In the genomic region with DNA sequence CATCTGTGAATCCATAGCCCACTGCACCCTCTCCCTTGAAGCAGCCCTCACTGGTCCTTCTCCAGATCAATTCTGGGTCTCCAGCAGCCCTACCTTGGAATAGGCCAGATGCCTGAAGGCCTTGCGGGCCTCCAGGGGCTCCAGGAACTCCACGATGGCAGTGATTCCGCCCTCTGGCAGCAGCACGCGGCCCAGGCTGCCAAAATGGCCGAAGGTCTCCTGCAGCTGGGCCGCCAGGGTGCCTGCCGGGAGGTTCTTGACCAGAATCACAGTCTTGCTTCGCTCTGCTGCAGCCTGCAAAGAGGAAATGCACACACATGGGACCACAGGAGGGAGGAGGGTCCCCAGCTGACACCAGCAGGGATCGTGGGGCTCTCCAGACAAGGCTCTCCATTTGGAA, we compare ENCODE assay signal across 19 cellular contexts. TPM values are rescaled to one million over a fixed set of nuclear protein-coding genes. Genes with fewer than 3 reads are reported as not detected.
A peak's percentile ranks its signal among the peaks of the same experiment; 100 is the strongest.
DNase-seq lines count a peak whose midpoint lies in the region; FAIRE-seq and TF ChIP-seq lines count a peak whose summit lies in the region.
"Had no signal": no experiment of that assay in that cellular context is flagged by ENCODE, and none has a peak within 500 bp of the region (broad histone marks: within the 10 kb centered on the region; RNA-seq: fewer than 3 reads in every experiment).

No MANE protein-coding gene starts in this region.

- no peak overlapping the region for H2BK5ac ChIP-seq in H1 (ENCODE audit: low read depth, low read length)

- no peak overlapping the region for H2AFZ ChIP-seq in H1 (ENCODE audit: low read length)
- no peak overlapping the region for H2AFZ ChIP-seq in osteoblast (ENCODE audit: low read length)
- H2AFZ ChIP-seq: GM23248 had no signal

- H4K8ac ChIP-seq in H1 (ENCODE audit: extremely low read depth, insufficient read depth, low read length), result peak overlapping the region; percentile 48; the same call in 1 of the 2 replicates

- H3K4me1 ChIP-seq in BLaER1 treated with 17β-estradiol and CSF1 and Interleukin-3, amounts not matched to agents 10 nM and 100 nM, result peaks cover 9 to 19% (median 14%) of the 10 kb centered on the region in 10 experiments; a peak in 16 of 20 replicates
- H3K4me1 ChIP-seq in HUES64 (ENCODE audit: insufficient read depth, low read length) (no peaks in the 10 kb centered on the region), H1 (replicated peaks in 1 of 4; ENCODE audit: control insufficient read depth in 3 of 4, insufficient read depth in 4 of 4, low read length in 3 of 4) (no peaks in the 10 kb centered on the region), osteoblast (ENCODE audit: insufficient read depth, low read length) (no peaks in the 10 kb centered on the region)
- H3K4me1 ChIP-seq: BE2C had no signal

- H3K23me2 ChIP-seq in H1 (ENCODE audit: low read depth, low read length), result peaks cover 3% of the 10 kb centered on the region; the same call in 1 of the 2 replicates

- H3K79me2 ChIP-seq in H1 (ENCODE audit: control insufficient read depth in 1 of 2, insufficient read depth in 2 of 2, low read length in 2 of 2), result no peaks in the 10 kb centered on the region
- H3K79me2 ChIP-seq in osteoblast (ENCODE audit: insufficient read depth, low read length), result no peaks in the 10 kb centered on the region

- H3K79me1 ChIP-seq in H1 (ENCODE audit: low read depth, low read length), result no peaks in the 10 kb centered on the region

- H3K4ac ChIP-seq in H1 (replicated peaks; ENCODE audit: insufficient read length, low read depth, low read length), result no peak overlapping the region

- no peak overlapping the region for H2BK15ac ChIP-seq in H1 (ENCODE audit: low read length)

- H2AK5ac ChIP-seq in H1 (ENCODE audit: low read depth, low read length), result no peak overlapping the region

- H4K91ac ChIP-seq in H1 (replicated peaks; ENCODE audit: insufficient read length, low read length), result no peak overlapping the region

- no peak overlapping the region for H2BK20ac ChIP-seq in H1 (ENCODE audit: low read length)

- H3K18ac ChIP-seq in H1 (ENCODE audit: extremely low read depth, low read length), result no peak overlapping the region

- H2BK12ac ChIP-seq in H1 (ENCODE audit: low read depth, low read length), result no peak overlapping the region

- no peaks in the 10 kb centered on the region for H3K27me3 ChIP-seq in BLaER1 treated with 17β-estradiol and CSF1 and Interleukin-3, amounts not matched to agents 10 nM and 100 nM
- H3K27me3 ChIP-seq in HUES64 (ENCODE audit: insufficient read depth, low read length), result no peaks in the 10 kb centered on the region
- H3K27me3 ChIP-seq in H1 (replicated peaks in 1 of 4; ENCODE audit: control insufficient read depth in 3 of 4, extremely low read depth in 1 of 4, insufficient read depth in 3 of 4, low read length in 3 of 4), result no peaks in the 10 kb centered on the region
- H3K27me3 ChIP-seq in osteoblast (ENCODE audit: insufficient read depth, low read length), result no peaks in the 10 kb centered on the region
- H3K27me3 ChIP-seq: BE2C had no signal

- H3K4me2 ChIP-seq in BLaER1 treated with 17β-estradiol and CSF1 and Interleukin-3, amounts not matched to agents 10 nM and 100 nM, result peak overlapping the region in 7 of 11 experiments; percentile 9 to 69 (median 66); a peak in 12 of 22 replicates
- no peak overlapping the region for H3K4me2 ChIP-seq in H1 (ENCODE audit: insufficient read depth in 1 of 2, low read depth in 2 of 2, low read length in 2 of 2)
- no peak overlapping the region for H3K4me2 ChIP-seq in osteoblast (ENCODE audit: insufficient read depth, low read length)
- H3K4me2 ChIP-seq: KMS-11 had no signal

- H3K56ac ChIP-seq in H1 (replicated peaks; ENCODE audit: insufficient read length, low read depth, low read length), result no peak overlapping the region

- H2BK120ac ChIP-seq in H1 (replicated peaks; ENCODE audit: low read depth, low read length), result no peak overlapping the region

- H3K14ac ChIP-seq in H1 (ENCODE audit: insufficient read length), result no peak overlapping the region

- H3K9me3 ChIP-seq in BLaER1 treated with 17β-estradiol and CSF1 and Interleukin-3, amounts not matched to agents 10 nM and 100 nM (replicated peaks in 1 of 11), result no peaks in the 10 kb centered on the region
- H3K9me3 ChIP-seq in HUES64 (ENCODE audit: insufficient read depth, low read depth, low read length) (no peaks in the 10 kb centered on the region), H1 (ENCODE audit: insufficient read depth in 2 of 2, low read depth in 1 of 2, low read length in 1 of 2) (no peaks in the 10 kb centered on the region), osteoblast (ENCODE audit: low read depth, low read length) (no peaks in the 10 kb centered on the region)
- H3K9me3 ChIP-seq: BE2C had no signal

- CTCF ChIA-PET in H1 (lab: Charles Lee; ENCODE audit: partially characterized antibody), result interaction anchor here (1.0 to 2.0 kb wide), 7 partner anchors 9 to 86 kb away, joined by 3 to 6 read pairs (median 4); no protein-coding TSS in a partner anchor

- no peak for TF ChIP-seq RAD21 in H1 (IDR thresholded peaks at IDR 0.05 in 1 of 2, conservative IDR thresholded peaks at IDR 0.05 in 1 of 2; ENCODE audit: low read depth in 2 of 2, low read length in 2 of 2)

- H3K23ac ChIP-seq in H1 (ENCODE audit: insufficient read length), result no peak overlapping the region

- TF ChIP-seq CTCF in H1 (IDR thresholded peaks at IDR 0.05; ENCODE audit: control extremely low read depth in 1 of 3, insufficient read depth in 1 of 3, low read depth in 1 of 3, low read length in 3 of 3) (no peak), osteoblast (IDR thresholded peaks at IDR 0.05; ENCODE audit: extremely low read depth, low read depth, low read length) (no peak)

- H3K36me3 ChIP-seq in BLaER1 treated with 17β-estradiol and CSF1 and Interleukin-3, amounts not matched to agents 10 nM and 100 nM, result peaks cover 86 to 100% (median 97%) of the 10 kb centered on the region in 11 experiments
- H3K36me3 ChIP-seq in HUES64 (ENCODE audit: insufficient read depth, low read length) (peaks cover 90% of the 10 kb centered on the region), H1 (ENCODE audit: control insufficient read depth in 2 of 4, insufficient read depth in 4 of 4, low read length in 3 of 4) (peaks cover 18 to 49% (median 35%) of the 10 kb centered on the region in 4 experiments; a peak in 7 of 8 replicates), osteoblast (ENCODE audit: insufficient read depth, low read length) (peaks cover 29% of the 10 kb centered on the region)

- H3K9ac ChIP-seq in BLaER1 treated with 17β-estradiol and CSF1 and Interleukin-3, amounts not matched to agents 10 nM and 100 nM, result peak overlapping the region in 3 of 11 experiments; percentile 8 to 29 (median 13); a peak in 2 of 22 replicates
- H3K9ac ChIP-seq in HUES64 (ENCODE audit: low read depth, low read length) (no peak overlapping the region), H1 (replicated peaks in 1 of 4; ENCODE audit: extremely low read depth in 1 of 4, low read depth in 3 of 4, low read length in 3 of 4) (no peak overlapping the region)
- H3K9ac ChIP-seq: GM23248, KMS-11 had no signal

- 94% methylated on average over 10 of the region's 10 CpGs for WGBS in HUES64
- 97% methylated on average over 10 of the region's 10 CpGs; no CpG with 5 or more reads in 1 of the 2 experiments for WGBS in H1 (ENCODE audit: extremely low coverage in 1 of 2, insufficient coverage in 1 of 2, insufficient read length in 1 of 2, insufficient replicate concordance in 2 of 2, low coverage in 1 of 2, low lambda C conversion rate in 2 of 2, missing lambda C conversion rate in 1 of 2), 2 experiments

- no peak for TF ChIP-seq EP300 in H1 (IDR thresholded peaks at IDR 0.05; ENCODE audit: borderline replicate concordance in 1 of 2, low read depth in 2 of 2, low read length in 2 of 2)

- TF ChIP-seq POLR2A in H1 (IDR thresholded peaks at IDR 0.05; ENCODE audit: control extremely low read depth in 1 of 2, low read depth in 2 of 2, low read length in 2 of 2), result no peak

- no peak overlapping the region for H4K5ac ChIP-seq in H1 (ENCODE audit: insufficient read length, low read depth, low read length)

- no peak overlapping the region for H3K4me3 ChIP-seq in BLaER1 treated with 17β-estradiol and CSF1 and Interleukin-3, amounts not matched to agents 10 nM and 100 nM
- no peak overlapping the region for H3K4me3 ChIP-seq in HUES64 (ENCODE audit: low read length)
- no peak overlapping the region for H3K4me3 ChIP-seq in H1 (ENCODE audit: extremely low read depth in 1 of 4, insufficient read depth in 2 of 4, low read depth in 3 of 4, low read length in 4 of 4)
- H3K4me3 ChIP-seq in osteoblast (ENCODE audit: insufficient read depth, low read length), result no peak overlapping the region
- H3K4me3 ChIP-seq: GM23248 had no signal

- H4K20me1 ChIP-seq in BLaER1 treated with 17β-estradiol and CSF1 and Interleukin-3, amounts not matched to agents 10 nM and 100 nM, result peaks cover 0 to 12% (median 0%) of the 10 kb centered on the region in 11 experiments; a peak in 4 of 22 replicates
- peaks cover 2% of the 10 kb centered on the region in 2 experiments for H4K20me1 ChIP-seq in H1 (replicated peaks in 1 of 2; ENCODE audit: control insufficient read depth in 1 of 2, insufficient read depth in 2 of 2, low read length in 2 of 2)
- H4K20me1 ChIP-seq in osteoblast (ENCODE audit: insufficient read depth, low read length), result no peaks in the 10 kb centered on the region

- POLR2A ChIA-PET in H1 (lab: Charles Lee; ENCODE audit: partially characterized antibody), result interaction anchor here (1.1 kb wide), 1 partner anchor 36 kb away, joined by 3 read pairs; no protein-coding TSS in a partner anchor

- H3K27ac ChIP-seq in BLaER1 treated with 17β-estradiol and CSF1 and Interleukin-3, amounts not matched to agents 10 nM and 100 nM, result 0 out of 22 replicates have a peak overlapping the region, but pooled peaks of 1 of the 11 experiments have one; percentile 3
- H3K27ac ChIP-seq in HUES64 (ENCODE audit: low read depth, low read length) (0 out of 2 replicates have a peak overlapping the region, but pooled peaks have one; percentile 13), H1 (ENCODE audit: low read depth, low read length) (no peak overlapping the region), osteoblast (ENCODE audit: low read depth, low read length) (no peak overlapping the region)
- H3K27ac ChIP-seq: GM23248, HL-60, KMS-11 had no signal

- no peak for FAIRE-seq in H1 (lab: Jason Lieb, UNC)
- FAIRE-seq: A204.1, H54 had no signal

- DNase-seq in H1 (ENCODE audit: low read depth in 1 of 2, low spot score in 2 of 2), result no peak
- DNase-seq in osteoblast (ENCODE audit: insufficient read length, low spot score, missing footprints), result peak; percentile 76
- DNase-seq in DMS79 (lab: John Stamatoyannopoulos, UW), result no peak
- DNase-seq in NCI-H446 treated with DMSO at 0.1 percent for 48 hours (lab: John Stamatoyannopoulos, UW), result no peak
- no peak for DNase-seq in NCI-H526 treated with DMSO at 0.1 percent for 48 hours (lab: John Stamatoyannopoulos, UW)
- DNase-seq: ACHN; BE2C; CD4-positive, alpha-beta memory T cell; DMS153; DMS79 treated with DMSO at 0.1 percent for 48 hours; GF-D8; GM23248; HCEC 1CT had no signal

RNA-seq across cellular contexts. Expression of gene RBM19, which starts 26.3 kb away (rescaled TPM):
- polyA plus RNA-seq in HUES64 (2013, experiment 1 of 2), result 32.5 TPM
- polyA plus RNA-seq in HUES64 (2013, experiment 2 of 2), result 27.2 TPM
- total RNA-seq in H1 (2021; fragmentation: NEBNext Ultra II Directional; extraction: Animal tissue kit (Norgen Biotek cat#: 25700)), result 59.5 and 61.9 TPM in 2 replicates
- 23.4 and 25.7 TPM in 2 replicates for polyA plus RNA-seq in H1 (2011; rRNA removed)
- 30.9 TPM for polyA plus RNA-seq in H1 (2011; cell fraction: cytosol; rRNA removed)
- 74.0 TPM for polyA plus RNA-seq in H1 (2011; cell fraction: nucleus; rRNA removed)
- polyA plus RNA-seq in H1 (2012, experiment 1 of 2), result 41.2 to 54.3 TPM (median 48.0 TPM) in 4 replicates
- 16.7 TPM for polyA plus RNA-seq in H1 (2012, experiment 2 of 2)
- 39.2 TPM for polyA plus RNA-seq in H1 (2013, experiment 1 of 2)
- polyA plus RNA-seq in H1 (2013, experiment 2 of 2), result 36.1 TPM
- 29.4 and 30.0 TPM in 2 replicates for polyA minus RNA-seq in H1 (2011; rRNA and poly(A)+ RNA removed)
- polyA minus RNA-seq in H1 (2011; cell fraction: cytosol; rRNA and poly(A)+ RNA removed), result 24.1 TPM
- polyA minus RNA-seq in H1 (2011; cell fraction: nucleus; rRNA and poly(A)+ RNA removed), result 28.3 TPM
- 21.2 and 27.5 TPM in 2 replicates for total RNA-seq in osteoblast

Comparison
In these comparisons a context has a peak if more than half of its experiments do, and no peak if none do; other contexts are left out.
1. H3K4me2 ChIP-seq: peak in BLaER1 treated with 17β-estradiol and CSF1 and Interleukin-3, amounts not matched to agents 10 nM and 100 nM (7 of 11); none in H1 (0 of 2) and osteoblast (single experiment).